ENCODE assay signal across 8 cellular contexts in genomic region chr4:780730-781492, GRCh38. TPM values are rescaled to one million over a fixed set of nuclear protein-coding genes. Genes with fewer than 3 reads are reported as not detected.
A peak's percentile ranks its signal among the peaks of the same experiment; 100 is the strongest.
DNase-seq lines count a peak whose midpoint lies in the region; ATAC-seq, FAIRE-seq and TF ChIP-seq lines count a peak whose summit lies in the region.

No MANE protein-coding gene starts in this region.

- CTCF ChIA-PET in HEK293 (lab: Yijun Ruan, JAX): interaction anchor here (0.7 kb wide), 1 partner anchor 1119 kb away, joined by 3 read pairs; no protein-coding TSS in a partner anchor

- H3K9me3 ChIP-seq in HEK293 (ENCODE audit: control insufficient read depth, insufficient read depth, low read depth, low read length) (no peaks in the 10 kb centered on the region), small intestine (ENCODE audit: control insufficient read depth, low read depth) (no peaks in the 10 kb centered on the region)

- TF ChIP-seq CTCF in AG10803 (conservative IDR thresholded peaks at IDR 0.05; ENCODE audit: low read length) (no peak), HEK293 (tag by site-specific recombination; IDR thresholded peaks at IDR 0.05) (peak; percentile 23; the same call in 1 of the 2 replicates), WI38 (IDR thresholded peaks at IDR 0.05; ENCODE audit: low read depth, low read length) (no peak)

- no peaks in the 10 kb centered on the region for H3K4me1 ChIP-seq in HEK293 (ENCODE audit: control insufficient read depth, insufficient read depth, low read length)
- peaks cover 0 to 7% of the 10 kb centered on the region in 2 donors for H3K4me1 ChIP-seq in small intestine (ENCODE audit: control insufficient read depth in 2 of 2, insufficient read depth in 1 of 2, low read depth in 1 of 2, low read length in 1 of 2)

- peak overlapping the region; percentile 91 for H3K4me3 ChIP-seq in AG10803 (ENCODE audit: low read length)
- peak overlapping the region; percentile 97 for H3K4me3 ChIP-seq in HEK293 (ENCODE audit: low read depth, low read length)
- peak overlapping the region; percentile 99 for H3K4me3 ChIP-seq in WI38 (ENCODE audit: low read depth, low read length)
- peak overlapping the region; percentile 93 to 96 for H3K4me3 ChIP-seq in small intestine (ENCODE audit: low read depth in 1 of 2, low read length in 2 of 2)

- POLR2A ChIA-PET in HEK293 (lab: Yijun Ruan, JAX): interaction anchor here (0.9 to 1.8 kb wide), 4 partner anchors 14 to 508 kb away, joined by 3 to 8 read pairs (median 4); partner anchors contain the start of genes GAK and TMEM175

- intact Hi-C loops in left ventricle myocardium superior (cut with micrococcal nuclease): no loop called here

- H3K36me3 ChIP-seq in HEK293 (ENCODE audit: control insufficient read depth in 2 of 2, insufficient read depth in 1 of 2, low read length in 2 of 2) (peaks cover 22 to 45% of the 10 kb centered on the region in 2 experiments; a peak in 2 of 3 replicates), small intestine (ENCODE audit: control insufficient read depth in 2 of 2, insufficient read depth in 2 of 2, low read length in 2 of 2) (peaks cover 7 to 8% of the 10 kb centered on the region in 2 donors)

- FAIRE-seq in small intestine (lab: Jason Lieb, UNC) (no peak), GM19239 (lab: Jason Lieb, UNC) (no peak)

- H3K27me3 ChIP-seq in small intestine (ENCODE audit: control insufficient read depth in 2 of 2, insufficient read depth in 2 of 2, low read length in 2 of 2): peaks cover 0 to 6% of the 10 kb centered on the region in 2 donors

- H3K27ac ChIP-seq in HEK293 (ENCODE audit: extremely low read depth, low read depth, low read length): peak overlapping the region; percentile 91
- peak overlapping the region; percentile 95 for H3K27ac ChIP-seq in small intestine (ENCODE audit: low read depth in 1 of 2, low read length in 1 of 2)

- ATAC-seq in left ventricle myocardium superior: no peak
- no peak for ATAC-seq in GM21367 (IDR thresholded peaks at IDR 0.05; ENCODE audit: unreplicated experiment)

- 1 to 3% (median 2%) methylated on average over 35 to 38 of the region's 38 CpGs for whole genome bisulfite sequencing in small intestine, 3 donors

- DNase-seq in AG10803 (ENCODE audit: low read depth) (no peak), left ventricle myocardium superior (peak; percentile 49), small intestine (no peak), GM19239 (ENCODE audit: insufficient read length, low spot score) (no peak), NCI-H1092 (lab: John Stamatoyannopoulos, UW) (no peak)

TF ChIP-seq in HEK293, 187 proteins besides CTCF, POLR2A, EP300 and RAD21:
- TF ChIP-seq ZNF76 (tag by site-specific recombination; IDR thresholded peaks at IDR 0.05; ENCODE audit: borderline replicate concordance, low read depth): no peak
- TF ChIP-seq, protein P1, sequence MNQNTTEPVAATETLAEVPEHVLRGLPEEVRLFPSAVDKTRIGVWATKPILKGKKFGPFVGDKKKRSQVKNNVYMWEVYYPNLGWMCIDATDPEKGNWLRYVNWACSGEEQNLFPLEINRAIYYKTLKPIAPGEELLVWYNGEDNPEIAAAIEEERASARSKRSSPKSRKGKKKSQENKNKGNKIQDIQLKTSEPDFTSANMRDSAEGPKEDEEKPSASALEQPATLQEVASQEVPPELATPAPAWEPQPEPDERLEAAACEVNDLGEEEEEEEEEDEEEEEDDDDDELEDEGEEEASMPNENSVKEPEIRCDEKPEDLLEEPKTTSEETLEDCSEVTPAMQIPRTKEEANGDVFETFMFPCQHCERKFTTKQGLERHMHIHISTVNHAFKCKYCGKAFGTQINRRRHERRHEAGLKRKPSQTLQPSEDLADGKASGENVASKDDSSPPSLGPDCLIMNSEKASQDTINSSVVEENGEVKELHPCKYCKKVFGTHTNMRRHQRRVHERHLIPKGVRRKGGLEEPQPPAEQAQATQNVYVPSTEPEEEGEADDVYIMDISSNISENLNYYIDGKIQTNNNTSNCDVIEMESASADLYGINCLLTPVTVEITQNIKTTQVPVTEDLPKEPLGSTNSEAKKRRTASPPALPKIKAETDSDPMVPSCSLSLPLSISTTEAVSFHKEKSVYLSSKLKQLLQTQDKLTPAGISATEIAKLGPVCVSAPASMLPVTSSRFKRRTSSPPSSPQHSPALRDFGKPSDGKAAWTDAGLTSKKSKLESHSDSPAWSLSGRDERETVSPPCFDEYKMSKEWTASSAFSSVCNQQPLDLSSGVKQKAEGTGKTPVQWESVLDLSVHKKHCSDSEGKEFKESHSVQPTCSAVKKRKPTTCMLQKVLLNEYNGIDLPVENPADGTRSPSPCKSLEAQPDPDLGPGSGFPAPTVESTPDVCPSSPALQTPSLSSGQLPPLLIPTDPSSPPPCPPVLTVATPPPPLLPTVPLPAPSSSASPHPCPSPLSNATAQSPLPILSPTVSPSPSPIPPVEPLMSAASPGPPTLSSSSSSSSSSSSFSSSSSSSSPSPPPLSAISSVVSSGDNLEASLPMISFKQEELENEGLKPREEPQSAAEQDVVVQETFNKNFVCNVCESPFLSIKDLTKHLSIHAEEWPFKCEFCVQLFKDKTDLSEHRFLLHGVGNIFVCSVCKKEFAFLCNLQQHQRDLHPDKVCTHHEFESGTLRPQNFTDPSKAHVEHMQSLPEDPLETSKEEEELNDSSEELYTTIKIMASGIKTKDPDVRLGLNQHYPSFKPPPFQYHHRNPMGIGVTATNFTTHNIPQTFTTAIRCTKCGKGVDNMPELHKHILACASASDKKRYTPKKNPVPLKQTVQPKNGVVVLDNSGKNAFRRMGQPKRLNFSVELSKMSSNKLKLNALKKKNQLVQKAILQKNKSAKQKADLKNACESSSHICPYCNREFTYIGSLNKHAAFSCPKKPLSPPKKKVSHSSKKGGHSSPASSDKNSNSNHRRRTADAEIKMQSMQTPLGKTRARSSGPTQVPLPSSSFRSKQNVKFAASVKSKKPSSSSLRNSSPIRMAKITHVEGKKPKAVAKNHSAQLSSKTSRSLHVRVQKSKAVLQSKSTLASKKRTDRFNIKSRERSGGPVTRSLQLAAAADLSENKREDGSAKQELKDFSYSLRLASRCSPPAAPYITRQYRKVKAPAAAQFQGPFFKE (tag by site-specific recombination; IDR thresholded peaks at IDR 0.05; ENCODE audit: borderline replicate concordance): 0 out of 2 replicates have a peak, but pooled peaks have one; percentile 43
- no peak for TF ChIP-seq ZEB2 (tag by site-specific recombination; IDR thresholded peaks at IDR 0.05)
- no peak for TF ChIP-seq ZNF837 (tag by site-specific recombination; IDR thresholded peaks at IDR 0.05)
- no peak for TF ChIP-seq ZNF560 (tag by site-specific recombination; IDR thresholded peaks at IDR 0.05; ENCODE audit: borderline replicate concordance)
- TF ChIP-seq GFI1B (tag by site-specific recombination; IDR thresholded peaks at IDR 0.05): no peak
- TF ChIP-seq GLIS2 (tag by site-specific recombination; IDR thresholded peaks at IDR 0.05): peak; percentile 41
TF ChIP-seq in HEK293: peak in this region for 2.

RNA-seq across cellular contexts. Expression of gene CPLX1, which starts 45.0 kb away (rescaled TPM):
- total RNA-seq in left ventricle myocardium superior: 4.4 TPM
- polyA plus RNA-seq in small intestine: 1 to 10 TPM in 1 of 3 donors, not detected in 2; 2.6 TPM
